ENCODE assay signal across 1 cellular context in the genomic region with DNA sequence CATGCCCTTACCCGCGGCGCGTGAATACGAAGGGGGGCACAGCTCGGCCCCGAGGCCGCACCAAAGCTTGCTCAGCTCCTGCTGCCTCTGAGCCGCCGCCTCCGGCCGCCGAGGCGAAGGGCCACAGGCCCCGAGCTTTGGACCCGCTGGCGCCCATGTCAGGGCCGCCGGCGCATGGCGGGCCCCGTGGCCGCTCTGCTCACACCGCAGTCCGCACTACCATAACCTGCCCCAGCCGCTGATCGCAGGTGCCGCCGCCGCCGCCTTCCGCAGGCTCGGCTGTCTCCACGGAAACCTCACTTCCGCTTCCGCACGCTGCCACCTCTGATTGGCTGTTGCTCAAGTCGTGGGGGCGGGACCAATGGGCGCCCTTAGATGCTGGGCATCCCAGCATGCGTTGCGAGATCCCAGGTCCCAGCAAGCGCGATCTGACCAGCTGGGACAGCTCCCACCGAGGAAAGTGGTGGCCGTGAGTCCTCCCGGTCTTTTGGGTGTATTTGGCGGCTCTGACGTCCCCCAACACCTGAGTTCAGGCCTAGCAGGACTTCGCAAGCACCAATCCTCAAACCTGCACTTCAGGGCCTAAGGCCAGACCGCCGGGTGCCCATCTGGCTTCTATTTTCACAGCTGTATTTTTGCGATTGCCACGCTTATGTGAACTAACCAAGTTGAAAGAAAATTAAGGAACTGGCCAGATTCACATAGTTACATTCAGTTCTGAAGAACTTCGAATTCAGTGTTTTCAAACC.
TF ChIP-seq lines count a peak whose summit lies in the region.

A gene with protein sequence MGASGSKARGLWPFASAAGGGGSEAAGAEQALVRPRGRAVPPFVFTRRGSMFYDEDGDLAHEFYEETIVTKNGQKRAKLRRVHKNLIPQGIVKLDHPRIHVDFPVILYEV (minus strand): TSS at position 281 of the 749 bp plus-strand sequence. CDS start 124 bp downstream, at position 157.

TF ChIP-seq in HepG2, 621 proteins besides CTCF, POLR2A, EP300 and RAD21 (continued from another document and continues in another):
- TF ChIP-seq, protein P1, sequence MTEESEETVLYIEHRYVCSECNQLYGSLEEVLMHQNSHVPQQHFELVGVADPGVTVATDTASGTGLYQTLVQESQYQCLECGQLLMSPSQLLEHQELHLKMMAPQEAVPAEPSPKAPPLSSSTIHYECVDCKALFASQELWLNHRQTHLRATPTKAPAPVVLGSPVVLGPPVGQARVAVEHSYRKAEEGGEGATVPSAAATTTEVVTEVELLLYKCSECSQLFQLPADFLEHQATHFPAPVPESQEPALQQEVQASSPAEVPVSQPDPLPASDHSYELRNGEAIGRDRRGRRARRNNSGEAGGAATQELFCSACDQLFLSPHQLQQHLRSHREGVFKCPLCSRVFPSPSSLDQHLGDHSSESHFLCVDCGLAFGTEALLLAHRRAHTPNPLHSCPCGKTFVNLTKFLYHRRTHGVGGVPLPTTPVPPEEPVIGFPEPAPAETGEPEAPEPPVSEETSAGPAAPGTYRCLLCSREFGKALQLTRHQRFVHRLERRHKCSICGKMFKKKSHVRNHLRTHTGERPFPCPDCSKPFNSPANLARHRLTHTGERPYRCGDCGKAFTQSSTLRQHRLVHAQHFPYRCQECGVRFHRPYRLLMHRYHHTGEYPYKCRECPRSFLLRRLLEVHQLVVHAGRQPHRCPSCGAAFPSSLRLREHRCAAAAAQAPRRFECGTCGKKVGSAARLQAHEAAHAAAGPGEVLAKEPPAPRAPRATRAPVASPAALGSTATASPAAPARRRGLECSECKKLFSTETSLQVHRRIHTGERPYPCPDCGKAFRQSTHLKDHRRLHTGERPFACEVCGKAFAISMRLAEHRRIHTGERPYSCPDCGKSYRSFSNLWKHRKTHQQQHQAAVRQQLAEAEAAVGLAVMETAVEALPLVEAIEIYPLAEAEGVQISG (CRISPR knock-in tag; IDR thresholded peaks at IDR 0.05) = peak; percentile 85
- TF ChIP-seq PAX8 (CRISPR knock-in tag; IDR thresholded peaks at IDR 0.05; ENCODE audit: borderline replicate concordance) = 0 out of 2 replicates have a peak, but pooled peaks have one; percentile 58
- TF ChIP-seq ZNF773 (CRISPR knock-in tag; IDR thresholded peaks at IDR 0.05; ENCODE audit: borderline replicate concordance) = no peak
- TF ChIP-seq ZFY (CRISPR knock-in tag; IDR thresholded peaks at IDR 0.05) = peak; percentile 87
- TF ChIP-seq ONECUT2 (CRISPR knock-in tag; IDR thresholded peaks at IDR 0.05) = no peak
- TF ChIP-seq ZFP1 (CRISPR knock-in tag; IDR thresholded peaks at IDR 0.05) = 0 out of 2 replicates have a peak, but pooled peaks have one; percentile 47
- no peak for TF ChIP-seq TAF15 (IDR thresholded peaks at IDR 0.05; ENCODE audit: low read depth, low read length, poor library complexity, severe bottlenecking)
- no peak for TF ChIP-seq ZNF496 (CRISPR knock-in tag; IDR thresholded peaks at IDR 0.05; ENCODE audit: insufficient replicate concordance)
- 0 out of 2 replicates have a peak, but pooled peaks have one; percentile 8 for TF ChIP-seq SP4 (CRISPR knock-in tag; IDR thresholded peaks at IDR 0.05)
- peak; percentile 82 for TF ChIP-seq DR1 (CRISPR knock-in tag; IDR thresholded peaks at IDR 0.05)
- no peak for TF ChIP-seq CC2D1A (CRISPR knock-in tag; IDR thresholded peaks at IDR 0.05)
- TF ChIP-seq SMARCC2 (IDR thresholded peaks at IDR 0.05) = no peak
- TF ChIP-seq, protein P2, sequence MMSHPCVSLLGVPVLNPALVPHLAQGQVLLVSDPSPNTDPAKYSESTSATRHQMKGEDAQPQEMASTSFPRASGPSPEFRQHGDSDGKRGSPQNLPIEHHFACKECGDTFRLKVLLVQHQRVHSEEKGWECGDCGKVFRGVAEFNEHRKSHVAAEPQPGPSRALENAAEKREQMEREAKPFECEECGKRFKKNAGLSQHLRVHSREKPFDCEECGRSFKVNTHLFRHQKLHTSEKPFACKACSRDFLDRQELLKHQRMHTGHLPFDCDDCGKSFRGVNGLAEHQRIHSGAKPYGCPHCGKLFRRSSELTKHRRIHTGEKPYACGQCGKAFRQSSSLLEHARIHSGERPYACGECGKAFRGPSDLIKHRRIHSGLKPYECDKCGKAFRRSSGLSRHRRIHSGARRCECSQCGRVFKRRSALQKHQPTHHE (CRISPR knock-in tag; IDR thresholded peaks at IDR 0.05; ENCODE audit: borderline replicate concordance) = 0 out of 2 replicates have a peak, but pooled peaks have one; percentile 71
- 0 out of 2 replicates have a peak, but pooled peaks have one; percentile 61 for TF ChIP-seq FIP1L1 (IDR thresholded peaks at IDR 0.05; ENCODE audit: borderline replicate concordance, insufficient read depth, low read depth, low read length)
- TF ChIP-seq ZNF367 (CRISPR knock-in tag; IDR thresholded peaks at IDR 0.05; ENCODE audit: borderline replicate concordance) = no peak
- TF ChIP-seq ZNF563 (CRISPR knock-in tag; IDR thresholded peaks at IDR 0.05) = peak; percentile 51; the same call in 1 of the 2 replicates
- TF ChIP-seq, protein P3, sequence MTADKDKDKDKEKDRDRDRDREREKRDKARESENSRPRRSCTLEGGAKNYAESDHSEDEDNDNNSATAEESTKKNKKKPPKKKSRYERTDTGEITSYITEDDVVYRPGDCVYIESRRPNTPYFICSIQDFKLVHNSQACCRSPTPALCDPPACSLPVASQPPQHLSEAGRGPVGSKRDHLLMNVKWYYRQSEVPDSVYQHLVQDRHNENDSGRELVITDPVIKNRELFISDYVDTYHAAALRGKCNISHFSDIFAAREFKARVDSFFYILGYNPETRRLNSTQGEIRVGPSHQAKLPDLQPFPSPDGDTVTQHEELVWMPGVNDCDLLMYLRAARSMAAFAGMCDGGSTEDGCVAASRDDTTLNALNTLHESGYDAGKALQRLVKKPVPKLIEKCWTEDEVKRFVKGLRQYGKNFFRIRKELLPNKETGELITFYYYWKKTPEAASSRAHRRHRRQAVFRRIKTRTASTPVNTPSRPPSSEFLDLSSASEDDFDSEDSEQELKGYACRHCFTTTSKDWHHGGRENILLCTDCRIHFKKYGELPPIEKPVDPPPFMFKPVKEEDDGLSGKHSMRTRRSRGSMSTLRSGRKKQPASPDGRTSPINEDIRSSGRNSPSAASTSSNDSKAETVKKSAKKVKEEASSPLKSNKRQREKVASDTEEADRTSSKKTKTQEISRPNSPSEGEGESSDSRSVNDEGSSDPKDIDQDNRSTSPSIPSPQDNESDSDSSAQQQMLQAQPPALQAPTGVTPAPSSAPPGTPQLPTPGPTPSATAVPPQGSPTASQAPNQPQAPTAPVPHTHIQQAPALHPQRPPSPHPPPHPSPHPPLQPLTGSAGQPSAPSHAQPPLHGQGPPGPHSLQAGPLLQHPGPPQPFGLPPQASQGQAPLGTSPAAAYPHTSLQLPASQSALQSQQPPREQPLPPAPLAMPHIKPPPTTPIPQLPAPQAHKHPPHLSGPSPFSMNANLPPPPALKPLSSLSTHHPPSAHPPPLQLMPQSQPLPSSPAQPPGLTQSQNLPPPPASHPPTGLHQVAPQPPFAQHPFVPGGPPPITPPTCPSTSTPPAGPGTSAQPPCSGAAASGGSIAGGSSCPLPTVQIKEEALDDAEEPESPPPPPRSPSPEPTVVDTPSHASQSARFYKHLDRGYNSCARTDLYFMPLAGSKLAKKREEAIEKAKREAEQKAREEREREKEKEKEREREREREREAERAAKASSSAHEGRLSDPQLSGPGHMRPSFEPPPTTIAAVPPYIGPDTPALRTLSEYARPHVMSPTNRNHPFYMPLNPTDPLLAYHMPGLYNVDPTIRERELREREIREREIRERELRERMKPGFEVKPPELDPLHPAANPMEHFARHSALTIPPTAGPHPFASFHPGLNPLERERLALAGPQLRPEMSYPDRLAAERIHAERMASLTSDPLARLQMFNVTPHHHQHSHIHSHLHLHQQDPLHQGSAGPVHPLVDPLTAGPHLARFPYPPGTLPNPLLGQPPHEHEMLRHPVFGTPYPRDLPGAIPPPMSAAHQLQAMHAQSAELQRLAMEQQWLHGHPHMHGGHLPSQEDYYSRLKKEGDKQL (CRISPR knock-in tag; IDR thresholded peaks at IDR 0.05; ENCODE audit: low read depth) = peak; percentile 46; the same call in 1 of the 2 replicates
- TF ChIP-seq ZNF331 (CRISPR knock-in tag; IDR thresholded peaks at IDR 0.05) = peak; percentile 29; the same call in 1 of the 2 replicates
- peak; percentile 33; the same call in 1 of the 2 replicates for TF ChIP-seq ZMYM4 (CRISPR knock-in tag; IDR thresholded peaks at IDR 0.05)
- TF ChIP-seq, protein P4, sequence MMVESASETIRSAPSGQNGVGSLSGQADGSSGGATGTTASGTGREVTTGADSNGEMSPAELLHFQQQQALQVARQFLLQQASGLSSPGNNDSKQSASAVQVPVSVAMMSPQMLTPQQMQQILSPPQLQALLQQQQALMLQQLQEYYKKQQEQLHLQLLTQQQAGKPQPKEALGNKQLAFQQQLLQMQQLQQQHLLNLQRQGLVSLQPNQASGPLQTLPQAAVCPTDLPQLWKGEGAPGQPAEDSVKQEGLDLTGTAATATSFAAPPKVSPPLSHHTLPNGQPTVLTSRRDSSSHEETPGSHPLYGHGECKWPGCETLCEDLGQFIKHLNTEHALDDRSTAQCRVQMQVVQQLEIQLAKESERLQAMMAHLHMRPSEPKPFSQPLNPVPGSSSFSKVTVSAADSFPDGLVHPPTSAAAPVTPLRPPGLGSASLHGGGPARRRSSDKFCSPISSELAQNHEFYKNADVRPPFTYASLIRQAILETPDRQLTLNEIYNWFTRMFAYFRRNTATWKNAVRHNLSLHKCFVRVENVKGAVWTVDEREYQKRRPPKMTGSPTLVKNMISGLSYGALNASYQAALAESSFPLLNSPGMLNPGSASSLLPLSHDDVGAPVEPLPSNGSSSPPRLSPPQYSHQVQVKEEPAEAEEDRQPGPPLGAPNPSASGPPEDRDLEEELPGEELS (CRISPR knock-in tag; IDR thresholded peaks at IDR 0.05) = peak; percentile 40; the same call in 1 of the 2 replicates
- TF ChIP-seq ZSCAN31 (CRISPR knock-in tag; IDR thresholded peaks at IDR 0.05; ENCODE audit: low read depth) = 0 out of 2 replicates have a peak, but pooled peaks have one; percentile 49
- no peak for TF ChIP-seq SMYD3 (CRISPR knock-in tag; IDR thresholded peaks at IDR 0.05)
- no peak; the same call in 1 of the 2 replicates for TF ChIP-seq CBX5 (CRISPR knock-in tag; IDR thresholded peaks at IDR 0.05; ENCODE audit: borderline replicate concordance)
- no peak for TF ChIP-seq HES4 (CRISPR knock-in tag; IDR thresholded peaks at IDR 0.05; ENCODE audit: borderline replicate concordance)
- peak; percentile 64 for TF ChIP-seq SALL1 (CRISPR knock-in tag; IDR thresholded peaks at IDR 0.05)
- TF ChIP-seq, protein P5, sequence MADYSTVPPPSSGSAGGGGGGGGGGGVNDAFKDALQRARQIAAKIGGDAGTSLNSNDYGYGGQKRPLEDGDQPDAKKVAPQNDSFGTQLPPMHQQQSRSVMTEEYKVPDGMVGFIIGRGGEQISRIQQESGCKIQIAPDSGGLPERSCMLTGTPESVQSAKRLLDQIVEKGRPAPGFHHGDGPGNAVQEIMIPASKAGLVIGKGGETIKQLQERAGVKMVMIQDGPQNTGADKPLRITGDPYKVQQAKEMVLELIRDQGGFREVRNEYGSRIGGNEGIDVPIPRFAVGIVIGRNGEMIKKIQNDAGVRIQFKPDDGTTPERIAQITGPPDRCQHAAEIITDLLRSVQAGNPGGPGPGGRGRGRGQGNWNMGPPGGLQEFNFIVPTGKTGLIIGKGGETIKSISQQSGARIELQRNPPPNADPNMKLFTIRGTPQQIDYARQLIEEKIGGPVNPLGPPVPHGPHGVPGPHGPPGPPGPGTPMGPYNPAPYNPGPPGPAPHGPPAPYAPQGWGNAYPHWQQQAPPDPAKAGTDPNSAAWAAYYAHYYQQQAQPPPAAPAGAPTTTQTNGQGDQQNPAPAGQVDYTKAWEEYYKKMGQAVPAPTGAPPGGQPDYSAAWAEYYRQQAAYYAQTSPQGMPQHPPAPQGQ (CRISPR knock-in tag; IDR thresholded peaks at IDR 0.05; ENCODE audit: borderline replicate concordance) = no peak
- no peak for TF ChIP-seq ZNF577 (CRISPR knock-in tag; IDR thresholded peaks at IDR 0.05; ENCODE audit: borderline replicate concordance, low read depth)
- no peak for TF ChIP-seq KLF15 (CRISPR knock-in tag; IDR thresholded peaks at IDR 0.05; ENCODE audit: borderline replicate concordance)
- TF ChIP-seq ETV5 (CRISPR knock-in tag; IDR thresholded peaks at IDR 0.05; ENCODE audit: borderline replicate concordance) = peak; percentile 62
- peak; percentile 47; the same call in 1 of the 2 replicates for TF ChIP-seq HOXA5 (CRISPR knock-in tag; IDR thresholded peaks at IDR 0.05)
- TF ChIP-seq MIXL1 (CRISPR knock-in tag; IDR thresholded peaks at IDR 0.05) = 0 out of 2 replicates have a peak, but pooled peaks have one; percentile 39
- TF ChIP-seq NR2C2 (CRISPR knock-in tag; IDR thresholded peaks at IDR 0.05; ENCODE audit: borderline replicate concordance) = peak; percentile 47; the same call in 1 of the 2 replicates
- TF ChIP-seq TCF7L2 (IDR thresholded peaks at IDR 0.05; ENCODE audit: low read depth, low read length) = no peak
- TF ChIP-seq KMT2B (CRISPR knock-in tag; IDR thresholded peaks at IDR 0.05) = peak; percentile 83
- peak; percentile 78 for TF ChIP-seq MYC (CRISPR knock-in tag; IDR thresholded peaks at IDR 0.05; ENCODE audit: borderline replicate concordance)
- peak; percentile 97 for TF ChIP-seq AGO1 (IDR thresholded peaks at IDR 0.05; ENCODE audit: low read depth, low read length, poor library complexity, severe bottlenecking)
- TF ChIP-seq, protein P6, sequence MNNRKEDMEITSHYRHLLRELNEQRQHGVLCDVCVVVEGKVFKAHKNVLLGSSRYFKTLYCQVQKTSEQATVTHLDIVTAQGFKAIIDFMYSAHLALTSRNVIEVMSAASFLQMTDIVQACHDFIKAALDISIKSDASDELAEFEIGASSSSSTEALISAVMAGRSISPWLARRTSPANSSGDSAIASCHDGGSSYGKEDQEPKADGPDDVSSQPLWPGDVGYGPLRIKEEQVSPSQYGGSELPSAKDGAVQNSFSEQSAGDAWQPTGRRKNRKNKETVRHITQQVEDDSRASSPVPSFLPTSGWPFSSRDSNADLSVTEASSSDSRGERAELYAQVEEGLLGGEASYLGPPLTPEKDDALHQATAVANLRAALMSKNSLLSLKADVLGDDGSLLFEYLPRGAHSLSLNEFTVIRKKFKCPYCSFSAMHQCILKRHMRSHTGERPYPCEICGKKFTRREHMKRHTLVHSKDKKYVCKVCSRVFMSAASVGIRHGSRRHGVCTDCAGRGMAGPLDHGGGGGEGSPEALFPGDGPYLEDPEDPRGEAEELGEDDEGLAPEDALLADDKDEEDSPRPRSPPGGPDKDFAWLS (CRISPR knock-in tag; IDR thresholded peaks at IDR 0.05; ENCODE audit: borderline replicate concordance) = no peak
- TF ChIP-seq EEA1 (CRISPR knock-in tag; IDR thresholded peaks at IDR 0.05; ENCODE audit: borderline replicate concordance) = 0 out of 2 replicates have a peak, but pooled peaks have one; percentile 32
- peak; percentile 89 for TF ChIP-seq MXD4 (CRISPR knock-in tag; IDR thresholded peaks at IDR 0.05)
- TF ChIP-seq GFI1 (CRISPR knock-in tag; IDR thresholded peaks at IDR 0.05; ENCODE audit: borderline replicate concordance) = 0 out of 2 replicates have a peak, but pooled peaks have one; percentile 53
- no peak for TF ChIP-seq MAZ (IDR thresholded peaks at IDR 0.05; ENCODE audit: borderline replicate concordance, low read depth, low read length)
- peak; percentile 75 for TF ChIP-seq MAZ (CRISPR knock-in tag; IDR thresholded peaks at IDR 0.05; ENCODE audit: low read depth)
- no peak for TF ChIP-seq ZNF160 (CRISPR knock-in tag; IDR thresholded peaks at IDR 0.05)
- peak; percentile 65; the same call in 1 of the 2 replicates for TF ChIP-seq ZNF747 (CRISPR knock-in tag; IDR thresholded peaks at IDR 0.05; ENCODE audit: borderline replicate concordance)
